Comparison of ENCODE assay signal across 8 cellular contexts in genomic region chr16:87316450-87316922, GRCh38. TPM values are rescaled to one million over a fixed set of nuclear protein-coding genes. Genes with fewer than 3 reads are reported as not detected.
DNase-seq lines count a peak whose midpoint lies in the region; ATAC-seq and TF ChIP-seq lines count a peak whose summit lies in the region.

No MANE protein-coding gene starts in this region.

- no peak for ATAC-seq in natural killer cell treated with Interleukin-12 subunit alpha and Interleukin-12 subunit beta and Interleukin-15 and Interleukin-18, amount 100 ng/mL, for 72 hours
- ATAC-seq in GM21737 (IDR thresholded peaks at IDR 0.05; ENCODE audit: unreplicated experiment) (no peak), GM19328 (IDR thresholded peaks at IDR 0.05; ENCODE audit: unreplicated experiment) (no peak)

- H3K27me3 ChIP-seq in Loucy (ENCODE audit: insufficient read depth, low read length, poor library complexity, severe bottlenecking): peaks cover 7% of the 10 kb centered on the region

- intact Hi-C loops in dendritic cell treated with granulocyte-macrophage colony-stimulating factor and Interleukin-4, amounts not matched to agents 40 ng/mL and 50 ng/mL, for 4 days (cut with micrococcal nuclease): loop anchor here (5.0 kb wide), 1 partner anchor 76 kb away; the partner anchor contains the start of gene MAP1LC3B

- H3K9me3 ChIP-seq in Loucy (ENCODE audit: insufficient read depth, low read depth, low read length): no peaks in the 10 kb centered on the region

- H3K36me3 ChIP-seq in Loucy (ENCODE audit: insufficient read depth, low read length): no peaks in the 10 kb centered on the region

- DNase-seq in AG10803 (ENCODE audit: low read depth): no peak
- DNase-seq in natural killer cell treated with Interleukin-12 subunit alpha and Interleukin-12 subunit beta and Interleukin-15 and Interleukin-18, amount 100 ng/mL, for 72 hours (ENCODE audit: low spot score): no peak
- no peak for DNase-seq in NOMO-1 (lab: John Stamatoyannopoulos, UW; ENCODE audit: unreplicated experiment in 2 of 2)
- no peak for DNase-seq in DMS 273 (lab: John Stamatoyannopoulos, UW; ENCODE audit: unreplicated experiment)

- H3K4me1 ChIP-seq in Loucy (ENCODE audit: insufficient read depth, low read length, poor library complexity, severe bottlenecking): peaks cover 20% of the 10 kb centered on the region

- peak overlapping the region; percentile 95 for H3K27ac Mint-ChIP-seq in dendritic cell treated with granulocyte-macrophage colony-stimulating factor and Interleukin-4, amounts not matched to agents 40 ng/mL and 50 ng/mL, for 4 days
- peak overlapping the region; percentile 94 to 97 for H3K27ac Mint-ChIP-seq in natural killer cell treated with Interleukin-12 subunit alpha and Interleukin-12 subunit beta and Interleukin-15 and Interleukin-18, amount 100 ng/mL, for 72 hours

- TF ChIP-seq CTCF in AG10803 (conservative IDR thresholded peaks at IDR 0.05; ENCODE audit: low read length) (no peak), Loucy (conservative IDR thresholded peaks at IDR 0.05; ENCODE audit: low read length) (no peak)

- H3K36me3 Mint-ChIP-seq in dendritic cell treated with granulocyte-macrophage colony-stimulating factor and Interleukin-4, amounts not matched to agents 40 ng/mL and 50 ng/mL, for 4 days (ENCODE audit: low read depth): peaks cover 17% of the 10 kb centered on the region
- H3K36me3 Mint-ChIP-seq in natural killer cell treated with Interleukin-12 subunit alpha and Interleukin-12 subunit beta and Interleukin-15 and Interleukin-18, amount 100 ng/mL, for 72 hours: peaks cover 11% of the 10 kb centered on the region

- H3K4me3 Mint-ChIP-seq in dendritic cell treated with granulocyte-macrophage colony-stimulating factor and Interleukin-4, amounts not matched to agents 40 ng/mL and 50 ng/mL, for 4 days: peak overlapping the region; percentile 89
- H3K4me3 Mint-ChIP-seq in natural killer cell treated with Interleukin-12 subunit alpha and Interleukin-12 subunit beta and Interleukin-15 and Interleukin-18, amount 100 ng/mL, for 72 hours: peak overlapping the region; percentile 83

- H3K9ac ChIP-seq in Loucy (ENCODE audit: low read depth, low read length, poor library complexity, severe bottlenecking): peak overlapping the region; percentile 99

- no peaks in the 10 kb centered on the region for H3K9me2 ChIP-seq in Loucy (replicated peaks; ENCODE audit: low read depth, low read length)

- H3F3A ChIP-seq in Loucy (ENCODE audit: low read depth): no peaks in the 10 kb centered on the region

- no peak overlapping the region for H2AFZ ChIP-seq in Loucy (ENCODE audit: low read length)

- no peaks in the 10 kb centered on the region for H3K9me3 Mint-ChIP-seq in dendritic cell treated with granulocyte-macrophage colony-stimulating factor and Interleukin-4, amounts not matched to agents 40 ng/mL and 50 ng/mL, for 4 days
- H3K9me3 Mint-ChIP-seq in natural killer cell treated with Interleukin-12 subunit alpha and Interleukin-12 subunit beta and Interleukin-15 and Interleukin-18, amount 100 ng/mL, for 72 hours: no peaks in the 10 kb centered on the region

- peak overlapping the region; percentile 90 for H3K4me2 ChIP-seq in Loucy (ENCODE audit: low read depth, low read length, poor library complexity, severe bottlenecking)

- peaks cover 18% of the 10 kb centered on the region for H3K4me1 Mint-ChIP-seq in dendritic cell treated with granulocyte-macrophage colony-stimulating factor and Interleukin-4, amounts not matched to agents 40 ng/mL and 50 ng/mL, for 4 days (ENCODE audit: low read depth)
- H3K4me1 Mint-ChIP-seq in natural killer cell treated with Interleukin-12 subunit alpha and Interleukin-12 subunit beta and Interleukin-15 and Interleukin-18, amount 100 ng/mL, for 72 hours (ENCODE audit: low read depth in 2 of 2): peaks cover 13 to 16% of the 10 kb centered on the region in 2 donors

- H3K4me3 ChIP-seq in AG10803 (ENCODE audit: low read length) (peak overlapping the region; percentile 91), Loucy (ENCODE audit: low read length, poor library complexity, severe bottlenecking) (peak overlapping the region; percentile 86)

- H3K79me2 ChIP-seq in Loucy (ENCODE audit: insufficient read depth, low read length): peaks cover 19% of the 10 kb centered on the region

- H3K27me3 Mint-ChIP-seq in dendritic cell treated with granulocyte-macrophage colony-stimulating factor and Interleukin-4, amounts not matched to agents 40 ng/mL and 50 ng/mL, for 4 days: peaks cover 3% of the 10 kb centered on the region
- H3K27me3 Mint-ChIP-seq in natural killer cell treated with Interleukin-12 subunit alpha and Interleukin-12 subunit beta and Interleukin-15 and Interleukin-18, amount 100 ng/mL, for 72 hours: no peaks in the 10 kb centered on the region

- H4K20me1 ChIP-seq in Loucy (ENCODE audit: insufficient read depth, low read length, poor library complexity, severe bottlenecking): no peaks in the 10 kb centered on the region

RNA-seq across cellular contexts. Expression of gene C16orf95, which starts 0.7 kb away (rescaled TPM):
- 1 to 10 TPM; 4.6 to 7.0 TPM for total RNA-seq in natural killer cell treated with Interleukin-12 subunit alpha and Interleukin-12 subunit beta and Interleukin-15 and Interleukin-18, amount 100 ng/mL, for 72 hours
